In genomic region chr1:63922848-63923247, GRCh38 we compare ENCODE assay signal across 24 cellular contexts.
DNase-seq lines count a peak whose midpoint lies in the region; ATAC-seq and TF ChIP-seq lines count a peak whose summit lies in the region.
"Had no signal": no experiment of that assay in that cellular context is flagged by ENCODE, and none has a peak within 500 bp of the region (broad histone marks: within the 10 kb centered on the region; RNA-seq: fewer than 3 reads in every experiment).

No MANE protein-coding gene starts in this region.

- H3K27ac Mint-ChIP-seq in osteocyte (ENCODE audit: unreplicated experiment), result peak overlapping the region; percentile 86
- H3K27ac Mint-ChIP-seq: activated CD8-positive, alpha-beta memory T cell treated with anti-CD3 and anti-CD28 coated beads, Interleukin-2, amount 10 ng/mL, durations not matched to agents 7 days and 5 days; activated naive CD8-positive, alpha-beta T cell treated with anti-CD3 and anti-CD28 coated beads, Interleukin-2, amount 10 ng/mL, durations not matched to agents 7 days and 5 days; activated T-helper 17 cell treated with anti-CD3 and anti-CD28 coated beads, Interleukin-2, amount 50 U/mL, for 72 hours; dendritic cell treated with granulocyte-macrophage colony-stimulating factor and Interleukin-4, amounts not matched to agents 40 ng/mL and 50 ng/mL, for 4 days; stimulated activated memory B cell treated with anti-CD40 and anti-IgM and Interleukin-4, amounts not matched to agents 10 μg/mL and 1 μg/mL and 100 μg/mL, for 72 hours had no signal

- H3K9me3 ChIP-seq in aorta (ENCODE audit: control insufficient read depth, low read length) (no peaks in the 10 kb centered on the region), stomach (no peaks in the 10 kb centered on the region)
- H3K9me3 ChIP-seq: lower lobe of right lung, sigmoid colon had no signal

- intact Hi-C loops in Right ventricle myocardium superior (cut with DNase I), result no loop called here
- intact Hi-C loops in aorta (cut with DNase I), result no loop called here
- intact Hi-C loops in stomach (cut with DNase I; ENCODE audit: low total_unique reads), result no loop called here

- H3K4me3 ChIP-seq in aorta (ENCODE audit: low read length in 2 of 2) (no peak overlapping the region), stomach (no peak overlapping the region)
- H3K4me3 ChIP-seq: lower lobe of right lung, sigmoid colon had no signal

- TF ChIP-seq POLR2A in stomach (IDR thresholded peaks at IDR 0.05), result no peak

- H3K27me3 Mint-ChIP-seq in osteocyte (ENCODE audit: unreplicated experiment), result no peaks in the 10 kb centered on the region
- H3K27me3 Mint-ChIP-seq: activated CD8-positive, alpha-beta memory T cell treated with anti-CD3 and anti-CD28 coated beads, Interleukin-2, amount 10 ng/mL, durations not matched to agents 7 days and 5 days; brain; dendritic cell treated with granulocyte-macrophage colony-stimulating factor and Interleukin-4, amounts not matched to agents 40 ng/mL and 50 ng/mL, for 4 days had no signal

- H3K4me1 Mint-ChIP-seq in osteocyte (ENCODE audit: unreplicated experiment), result peaks cover 62% of the 10 kb centered on the region
- H3K4me1 Mint-ChIP-seq: activated CD8-positive, alpha-beta memory T cell treated with anti-CD3 and anti-CD28 coated beads, Interleukin-2, amount 10 ng/mL, durations not matched to agents 7 days and 5 days; activated naive CD8-positive, alpha-beta T cell treated with anti-CD3 and anti-CD28 coated beads, Interleukin-2, amount 10 ng/mL, durations not matched to agents 7 days and 5 days; activated T-helper 17 cell treated with anti-CD3 and anti-CD28 coated beads, Interleukin-2, amount 50 U/mL, for 72 hours; stimulated activated memory B cell treated with anti-CD40 and anti-IgM and Interleukin-4, amounts not matched to agents 10 μg/mL and 1 μg/mL and 100 μg/mL, for 72 hours had no signal

- H3K36me3 ChIP-seq in aorta (ENCODE audit: control insufficient read depth in 1 of 2, insufficient read depth in 2 of 2, low read length in 1 of 2), result no peaks in the 10 kb centered on the region
- no peaks in the 10 kb centered on the region for H3K36me3 ChIP-seq in stomach
- H3K36me3 ChIP-seq: lower lobe of right lung, sigmoid colon had no signal

- no peaks in the 10 kb centered on the region for H3K36me3 Mint-ChIP-seq in osteocyte (ENCODE audit: unreplicated experiment)
- H3K36me3 Mint-ChIP-seq: activated CD8-positive, alpha-beta memory T cell treated with anti-CD3 and anti-CD28 coated beads, Interleukin-2, amount 10 ng/mL, durations not matched to agents 7 days and 5 days; activated naive CD8-positive, alpha-beta T cell treated with anti-CD3 and anti-CD28 coated beads, Interleukin-2, amount 10 ng/mL, durations not matched to agents 7 days and 5 days; brain; stimulated activated memory B cell treated with anti-CD40 and anti-IgM and Interleukin-4, amounts not matched to agents 10 μg/mL and 1 μg/mL and 100 μg/mL, for 72 hours had no signal

- H3K27me3 ChIP-seq in aorta (ENCODE audit: control insufficient read depth in 1 of 2, insufficient read depth in 2 of 2, low read length in 1 of 2) (no peaks in the 10 kb centered on the region), stomach (no peaks in the 10 kb centered on the region)
- H3K27me3 ChIP-seq: sigmoid colon had no signal

- DNase-seq in SK-N-DZ (ENCODE audit: low spot score) (peak; percentile 21), Right ventricle myocardium superior (peak; percentile 61), osteocyte (ENCODE audit: extremely low spot score, unreplicated experiment) (no peak), aorta (peak in 1 of 2 donors; percentile 51), stomach (no peak)
- no peak for DNase-seq in activated T-cell treated with anti-CD3 and anti-CD28 coated beads, Interleukin-2, amount 50 U/mL, for 48 hours
- DNase-seq: activated CD4-positive, alpha-beta T cell treated with anti-CD3 and anti-CD28 coated beads for 4 hours; activated CD8-positive, alpha-beta memory T cell treated with anti-CD3 and anti-CD28 coated beads, Interleukin-2, amount 10 ng/mL, durations not matched to agents 7 days and 5 days; activated naive CD8-positive, alpha-beta T cell treated with anti-CD3 and anti-CD28 coated beads, Interleukin-2, amount 10 ng/mL, durations not matched to agents 7 days and 5 days; COR-L47; DND-41; lower lobe of right lung; NCI-H524 treated with DMSO at 0.1 percent for 48 hours; nucleus accumbens; RPMI8226; sigmoid colon; SW 1271 had no signal

- H3K27ac ChIP-seq in aorta (ENCODE audit: low read depth in 1 of 2, low read length in 2 of 2) (peak overlapping the region; percentile 31 to 44), stomach (peak overlapping the region in 1 of 5 donors; percentile 22)
- H3K27ac ChIP-seq: sigmoid colon had no signal

- peaks cover 6 to 10% of the 10 kb centered on the region in 2 donors for H3K4me1 ChIP-seq in aorta (ENCODE audit: control insufficient read depth in 1 of 2, insufficient read depth in 2 of 2, low read length in 2 of 2)
- H3K4me1 ChIP-seq in stomach, result peaks cover 4 to 65% (median 38%) of the 10 kb centered on the region in 4 donors

- TF ChIP-seq CTCF in osteocyte (IDR thresholded peaks at IDR 0.05) (no peak), stomach (IDR thresholded peaks at IDR 0.05) (no peak)

- ATAC-seq in Right ventricle myocardium superior (ENCODE audit: poor library complexity) (peak; percentile 87), aorta (ENCODE audit: low FRiP score) (peak; percentile 71), GM19463 (IDR thresholded peaks at IDR 0.05; ENCODE audit: unreplicated experiment) (no peak)
- ATAC-seq: activated CD8-positive, alpha-beta memory T cell treated with anti-CD3 and anti-CD28 coated beads, Interleukin-2, amount 10 ng/mL, durations not matched to agents 7 days and 5 days; activated T-helper 17 cell treated with anti-CD3 and anti-CD28 coated beads, Interleukin-2, amount 50 U/mL, for 72 hours; HCT116; HepG2; lower lobe of right lung; stimulated activated memory B cell treated with anti-CD40 and anti-IgM and Interleukin-4, amounts not matched to agents 10 μg/mL and 1 μg/mL and 100 μg/mL, for 72 hours had no signal

- 12 to 18% methylated on average over 6 of the region's 6 CpGs for WGBS in aorta, 2 donors
- 70 to 81% (median 75%) methylated on average over 6 of the region's 6 CpGs for WGBS in stomach, 5 donors

- H3K9me3 Mint-ChIP-seq in osteocyte (ENCODE audit: unreplicated experiment), result no peaks in the 10 kb centered on the region
- H3K9me3 Mint-ChIP-seq: activated naive CD8-positive, alpha-beta T cell treated with anti-CD3 and anti-CD28 coated beads, Interleukin-2, amount 10 ng/mL, durations not matched to agents 7 days and 5 days; activated T-helper 17 cell treated with anti-CD3 and anti-CD28 coated beads, Interleukin-2, amount 50 U/mL, for 72 hours; dendritic cell treated with granulocyte-macrophage colony-stimulating factor and Interleukin-4, amounts not matched to agents 40 ng/mL and 50 ng/mL, for 4 days; stimulated activated memory B cell treated with anti-CD40 and anti-IgM and Interleukin-4, amounts not matched to agents 10 μg/mL and 1 μg/mL and 100 μg/mL, for 72 hours had no signal

- no peak overlapping the region for H3K4me3 Mint-ChIP-seq in osteocyte (ENCODE audit: unreplicated experiment)
- H3K4me3 Mint-ChIP-seq: activated CD8-positive, alpha-beta memory T cell treated with anti-CD3 and anti-CD28 coated beads, Interleukin-2, amount 10 ng/mL, durations not matched to agents 7 days and 5 days; activated naive CD8-positive, alpha-beta T cell treated with anti-CD3 and anti-CD28 coated beads, Interleukin-2, amount 10 ng/mL, durations not matched to agents 7 days and 5 days; activated T-helper 17 cell treated with anti-CD3 and anti-CD28 coated beads, Interleukin-2, amount 50 U/mL, for 72 hours; brain; dendritic cell treated with granulocyte-macrophage colony-stimulating factor and Interleukin-4, amounts not matched to agents 40 ng/mL and 50 ng/mL, for 4 days; stimulated activated memory B cell treated with anti-CD40 and anti-IgM and Interleukin-4, amounts not matched to agents 10 μg/mL and 1 μg/mL and 100 μg/mL, for 72 hours had no signal

- TF ChIP-seq EP300 in stomach (IDR thresholded peaks at IDR 0.05), result no peak

Comparison
In these comparisons a context has a peak if more than half of its experiments do, and no peak if none do; other contexts are left out.
1. DNase-seq: peak in SK-N-DZ (single experiment) and Right ventricle myocardium superior (single experiment); none in osteocyte (single experiment), stomach (single experiment) and activated T-cell treated with anti-CD3 and anti-CD28 coated beads, Interleukin-2, amount 50 U/mL, for 48 hours (0 of 2).